21 cellular contexts compared by ENCODE assay signal in genomic region chr2:240387325-240387668, GRCh38. TPM values are rescaled to one million over a fixed set of nuclear protein-coding genes. Genes with fewer than 3 reads are reported as not detected.
DNase-seq lines count a peak whose midpoint lies in the region; ATAC-seq and TF ChIP-seq lines count a peak whose summit lies in the region.
"Had no signal": no experiment of that assay in that cellular context is flagged by ENCODE, and none has a peak within 500 bp of the region (broad histone marks: within the 10 kb centered on the region; RNA-seq: fewer than 3 reads in every experiment).

No MANE protein-coding gene starts in this region.

- H3K9me3 ChIP-seq in osteoblast (ENCODE audit: low read depth, low read length), result no peaks in the 10 kb centered on the region
- H3K9me3 ChIP-seq in OCI-LY7 (ENCODE audit: low read length), result no peaks in the 10 kb centered on the region
- H3K9me3 ChIP-seq: right lobe of liver, suprapubic skin had no signal

- TF ChIP-seq CTCF in brain microvascular endothelial cell (IDR thresholded peaks at IDR 0.05; ENCODE audit: low read depth, low read length, missing control alignments), result no peak
- no peak for TF ChIP-seq CTCF in osteoblast (IDR thresholded peaks at IDR 0.05; ENCODE audit: extremely low read depth, low read depth, low read length)
- no peak for TF ChIP-seq CTCF in OCI-LY7 (conservative IDR thresholded peaks at IDR 0.05; ENCODE audit: low read length)
- no peak for TF ChIP-seq CTCF in type B pancreatic cell (conservative IDR thresholded peaks at IDR 0.05)

- no peak overlapping the region for H3K27ac Mint-ChIP-seq in type B pancreatic cell
- H3K27ac Mint-ChIP-seq: CD4-positive, alpha-beta memory T cell; neural progenitor cell had no signal

- H3K4me2 ChIP-seq in osteoblast (ENCODE audit: insufficient read depth, low read length) (peak overlapping the region; percentile 49), OCI-LY7 (ENCODE audit: low read length) (no peak overlapping the region)
- H3K4me2 ChIP-seq: neural progenitor cell had no signal

- peaks cover 13% of the 10 kb centered on the region for H3K4me1 ChIP-seq in osteoblast (ENCODE audit: insufficient read depth, low read length)
- no peaks in the 10 kb centered on the region for H3K4me1 ChIP-seq in OCI-LY7 (ENCODE audit: insufficient read depth, low read length, poor library complexity, severe bottlenecking)
- H3K4me1 ChIP-seq: foreskin keratinocyte, neural progenitor cell, right lobe of liver had no signal

- BruUV-seq in OCI-LY7 (replicated peaks; lab: Mats Ljungman, UMichigan), result no TSS peak

- H3K9me3 Mint-ChIP-seq in type B pancreatic cell, result no peaks in the 10 kb centered on the region

- H4K20me1 ChIP-seq in osteoblast (ENCODE audit: insufficient read depth, low read length), result no peaks in the 10 kb centered on the region
- H4K20me1 ChIP-seq in OCI-LY7 (ENCODE audit: insufficient read depth, low read length), result no peaks in the 10 kb centered on the region

- in situ Hi-C loops in brain microvascular endothelial cell (cut with HindIII; ENCODE audit: low pct_ligation_motif_present, low sequenced_read_pairs), result no loop called here

- ATAC-seq in left ventricle myocardium superior, result no peak
- no peak for ATAC-seq in GM21825 (IDR thresholded peaks at IDR 0.05; ENCODE audit: unreplicated experiment)
- no peak for ATAC-seq in left colon

- peaks cover 6% of the 10 kb centered on the region for H3K27me3 Mint-ChIP-seq in type B pancreatic cell

- H3K4me3 ChIP-seq in brain microvascular endothelial cell (ENCODE audit: low read depth, low read length) (no peak overlapping the region), osteoblast (ENCODE audit: insufficient read depth, low read length) (peak overlapping the region; percentile 1), OCI-LY7 (ENCODE audit: low read depth, low read length, poor library complexity, severe bottlenecking) (no peak overlapping the region)
- H3K4me3 ChIP-seq: neural progenitor cell, right lobe of liver, suprapubic skin had no signal

- H3K79me2 ChIP-seq in osteoblast (ENCODE audit: insufficient read depth, low read length), result no peaks in the 10 kb centered on the region
- H3K79me2 ChIP-seq in OCI-LY7 (ENCODE audit: insufficient read depth, low read depth, low read length), result no peaks in the 10 kb centered on the region

- H3K27me3 ChIP-seq in brain microvascular endothelial cell (replicated peaks) (no peaks in the 10 kb centered on the region), osteoblast (ENCODE audit: insufficient read depth, low read length) (no peaks in the 10 kb centered on the region)
- H3K27me3 ChIP-seq: foreskin keratinocyte, neural progenitor cell, right lobe of liver, suprapubic skin had no signal

- H3K4me1 Mint-ChIP-seq in type B pancreatic cell (ENCODE audit: unreplicated experiment), result no peaks in the 10 kb centered on the region

- POLR2A ChIA-PET in OCI-LY7 (lab: Charles Lee), result interaction anchor here (1.1 kb wide), 1 partner anchor 30 kb away, joined by 5 read pairs; no protein-coding TSS in a partner anchor

- H3K36me3 ChIP-seq in brain microvascular endothelial cell (replicated peaks) (no peaks in the 10 kb centered on the region), osteoblast (ENCODE audit: insufficient read depth, low read length) (no peaks in the 10 kb centered on the region), OCI-LY7 (ENCODE audit: insufficient read depth, low read length) (no peaks in the 10 kb centered on the region)
- H3K36me3 ChIP-seq: neural progenitor cell, right lobe of liver, suprapubic skin had no signal

- intact Hi-C loops in cardiac septum (cut with DNase I) (loop anchor here (5.0 kb wide), 1 partner anchor 45 kb away; no protein-coding TSS in a partner anchor), left ventricle myocardium superior (cut with micrococcal nuclease) (no loop called here), OCI-LY7 (cut with micrococcal nuclease; ENCODE audit: unreplicated experiment) (no loop called here), left colon (cut with DNase I, micrococcal nuclease) (no loop called here)

- no peak overlapping the region for H3K4me3 Mint-ChIP-seq in type B pancreatic cell
- H3K4me3 Mint-ChIP-seq: CD4-positive, alpha-beta memory T cell; neural progenitor cell had no signal

- peak overlapping the region; percentile 21 for H2AFZ ChIP-seq in osteoblast (ENCODE audit: low read length)
- H2AFZ ChIP-seq in OCI-LY7 (ENCODE audit: low read length), result no peak overlapping the region
- H2AFZ ChIP-seq: neural progenitor cell had no signal

- DNase-seq in cardiac septum (ENCODE audit: low spot score), result peak; percentile 59
- DNase-seq in left ventricle myocardium superior, result no peak
- no peak for DNase-seq in brain microvascular endothelial cell
- no peak for DNase-seq in osteoblast (ENCODE audit: insufficient read length, low spot score, missing footprints)
- no peak for DNase-seq in OCI-LY7 (ENCODE audit: low spot score)
- DNase-seq in type B pancreatic cell (ENCODE audit: extremely low spot score, unreplicated experiment), result no peak
- no peak for DNase-seq in left colon
- DNase-seq: activated CD4-positive, alpha-beta T cell treated with anti-CD3 and anti-CD28 coated beads for 48 hours; activated CD8-positive, alpha-beta memory T cell treated with anti-CD3 and anti-CD28 coated beads for 24 hours; activated effector memory CD4-positive, alpha-beta T cell treated with anti-CD3 and anti-CD28 coated beads, Interleukin-2, amount 50 U/mL, for 16 hours; AML-193; CD4-positive, alpha-beta memory T cell; effector memory CD4-positive, alpha-beta T cell; H7; NCI-H1436; stimulated activated naive CD4-positive, alpha-beta T cell had no signal

- no peaks in the 10 kb centered on the region for H3K36me3 Mint-ChIP-seq in type B pancreatic cell
- H3K36me3 Mint-ChIP-seq: CD4-positive, alpha-beta memory T cell; neural progenitor cell had no signal

- no peaks in the 10 kb centered on the region for H3K9me2 ChIP-seq in OCI-LY7 (ENCODE audit: insufficient read depth, low read length)

- CTCF ChIA-PET in OCI-LY7 (lab: Charles Lee; ENCODE audit: unreplicated experiment), result no interaction called here

- H3K27ac ChIP-seq in brain microvascular endothelial cell (peak overlapping the region; percentile 85), osteoblast (ENCODE audit: low read depth, low read length) (peak overlapping the region; percentile 68), OCI-LY7 (ENCODE audit: low read depth, low read length, poor library complexity, severe bottlenecking) (no peak overlapping the region)
- H3K27ac ChIP-seq: foreskin keratinocyte, neural progenitor cell, right lobe of liver, suprapubic skin had no signal

RNA-seq across cellular contexts. Expression of gene GPC1, which starts 48.2 kb away (rescaled TPM):
- total RNA-seq in cardiac septum (291 TPM), left ventricle myocardium superior (177 TPM), osteoblast (44.8 and 54.3 TPM in 2 replicates), OCI-LY7 (2022) (3.0 and 4.0 TPM in 2 replicates), type B pancreatic cell (ENCODE audit: low replicate concordance) (58.0 and 78.0 TPM in 2 replicates), left colon (10 to 100 TPM; 10.4 to 20.0 TPM)
- 1.4 and 2.4 TPM in 2 replicates for total RNA-seq in OCI-LY7 (2014; rRNA removed; shearing (Covaris generic))
